In genomic region chr4:6283282-6283681, GRCh38 we compare ENCODE assay signal across 13 cellular contexts. TPM values are rescaled to one million over a fixed set of nuclear protein-coding genes. Genes with fewer than 3 reads are reported as not detected.
DNase-seq lines count a peak whose midpoint lies in the region; ATAC-seq and TF ChIP-seq lines count a peak whose summit lies in the region.
"Had no signal": no experiment of that assay in that cellular context is flagged by ENCODE, and none has a peak within 500 bp of the region (broad histone marks: within the 10 kb centered on the region; RNA-seq: fewer than 3 reads in every experiment).

No MANE protein-coding gene starts in this region.

- no peaks in the 10 kb centered on the region for H3K79me2 ChIP-seq in hepatocyte

- H4K20me1 ChIP-seq in hepatocyte (ENCODE audit: insufficient read depth, poor library complexity, severe bottlenecking), result no peaks in the 10 kb centered on the region

- no peaks in the 10 kb centered on the region for H3K9me2 ChIP-seq in hepatocyte (replicated peaks; ENCODE audit: insufficient read depth)

- WGBS in right cardiac atrium, result 88% methylated on average over 4 of the region's 4 CpGs
- 87% methylated on average over 4 of the region's 4 CpGs for WGBS in heart right ventricle, 2 donors
- WGBS in gastroesophageal sphincter (ENCODE audit: low coverage in 1 of 2), 2 donors, result 92% methylated on average over 2 of the region's 4 CpGs; no CpG with 5 or more reads in 1 of the 2 donors
- 65 to 73% (median 69%) methylated on average over 4 of the region's 4 CpGs for WGBS in spleen, 5 donors
- 97% methylated on average over 4 of the region's 4 CpGs for WGBS in hepatocyte (ENCODE audit: low lambda C conversion rate, missing lambda C conversion rate)

- intact Hi-C loops in right cardiac atrium (cut with DNase I), result no loop called here
- intact Hi-C loops in heart right ventricle (cut with DNase I), result no loop called here
- intact Hi-C loops in spleen (cut with DNase I; ENCODE audit: low total_unique reads), result no loop called here
- intact Hi-C loops in upper lobe of right lung (cut with DNase I), result no loop called here

- DNase-seq in right cardiac atrium (peak in 2 of 3 donors; percentile 27 to 52), heart right ventricle (no peak), spleen (no peak), upper lobe of right lung (no peak), hepatocyte (ENCODE audit: low spot score) (no peak)
- no peak for DNase-seq in activated effector memory CD4-positive, alpha-beta T cell treated with anti-CD3 and anti-CD28 coated beads, Interleukin-2, amount 50 U/mL, for 16 hours
- DNase-seq: CD4-positive, CD25-positive, alpha-beta regulatory T cell; DMS53; GM23248 had no signal

- no peak for TF ChIP-seq CTCF in heart right ventricle (IDR thresholded peaks at IDR 0.05)
- TF ChIP-seq CTCF in gastroesophageal sphincter (IDR thresholded peaks at IDR 0.05), result no peak
- no peak for TF ChIP-seq CTCF in spleen (IDR thresholded peaks at IDR 0.05 in 8 of 11, conservative IDR thresholded peaks at IDR 0.05 in 3 of 11)
- TF ChIP-seq CTCF in upper lobe of right lung (IDR thresholded peaks at IDR 0.05), result no peak
- no peak for TF ChIP-seq CTCF in hepatocyte (IDR thresholded peaks at IDR 0.05; ENCODE audit: poor library complexity)

- TF ChIP-seq EP300 in gastroesophageal sphincter (IDR thresholded peaks at IDR 0.05), result no peak

- H3K27me3 ChIP-seq in right cardiac atrium (ENCODE audit: control insufficient read depth, insufficient read depth) (no peaks in the 10 kb centered on the region), heart right ventricle (no peaks in the 10 kb centered on the region), gastroesophageal sphincter (no peaks in the 10 kb centered on the region), spleen (replicated peaks in 1 of 7) (no peaks in the 10 kb centered on the region), upper lobe of right lung (no peaks in the 10 kb centered on the region), hepatocyte (no peaks in the 10 kb centered on the region)

- H3K4me1 ChIP-seq in right cardiac atrium (ENCODE audit: control insufficient read depth, insufficient read depth, low read length) (peaks cover 16% of the 10 kb centered on the region), heart right ventricle (peaks cover 16 to 50% (median 37%) of the 10 kb centered on the region in 9 donors), gastroesophageal sphincter (peaks cover 4 to 54% (median 32%) of the 10 kb centered on the region in 3 donors), spleen (peaks cover 36 to 59% (median 51%) of the 10 kb centered on the region in 6 donors), upper lobe of right lung (peaks cover 33% of the 10 kb centered on the region), hepatocyte (ENCODE audit: insufficient read depth) (peaks cover 11% of the 10 kb centered on the region)

- H2AFZ ChIP-seq in hepatocyte, result no peak overlapping the region
- H2AFZ ChIP-seq: GM23248 had no signal

- H3K4me3 ChIP-seq in right cardiac atrium (ENCODE audit: low read length) (no peak overlapping the region), heart right ventricle (no peak overlapping the region), gastroesophageal sphincter (no peak overlapping the region), spleen (no peak overlapping the region), upper lobe of right lung (no peak overlapping the region), hepatocyte (no peak overlapping the region)
- H3K4me3 ChIP-seq: GM23248 had no signal

- TF ChIP-seq POLR2A in gastroesophageal sphincter (IDR thresholded peaks at IDR 0.05) (no peak), spleen (IDR thresholded peaks at IDR 0.05) (no peak)

- no peak overlapping the region for H3K4me2 ChIP-seq in hepatocyte

- ATAC-seq in right cardiac atrium (no peak), heart right ventricle (no peak), gastroesophageal sphincter (no peak), upper lobe of right lung (no peak), GM21526 (IDR thresholded peaks at IDR 0.05; ENCODE audit: low FRiP score, unreplicated experiment) (no peak)
- ATAC-seq: HCT116 had no signal

- H3K27ac ChIP-seq in right cardiac atrium (ENCODE audit: low read length), result no peak overlapping the region
- no peak overlapping the region for H3K27ac ChIP-seq in heart right ventricle
- H3K27ac ChIP-seq in gastroesophageal sphincter, result peak overlapping the region in 3 of 4 donors; percentile 92 to 97 (median 95)
- peak overlapping the region in 6 of 8 donors; percentile 15 to 84 (median 69) for H3K27ac ChIP-seq in spleen
- peak overlapping the region; percentile 25 for H3K27ac ChIP-seq in upper lobe of right lung
- H3K27ac ChIP-seq in hepatocyte, result no peak overlapping the region
- H3K27ac ChIP-seq: 22Rv1, GM23248 had no signal

- H3K36me3 ChIP-seq in heart right ventricle (peaks cover 0 to 73% (median 9%) of the 10 kb centered on the region in 9 donors), gastroesophageal sphincter (peaks cover 0 to 81% of the 10 kb centered on the region in 2 donors), spleen (peaks cover 0 to 37% (median 9%) of the 10 kb centered on the region in 6 donors), upper lobe of right lung (peaks cover 16% of the 10 kb centered on the region), hepatocyte (replicated peaks; ENCODE audit: insufficient read depth, low read depth) (no peaks in the 10 kb centered on the region)

- H3K9me3 ChIP-seq in right cardiac atrium (ENCODE audit: control insufficient read depth, low read length) (no peaks in the 10 kb centered on the region), heart right ventricle (no peaks in the 10 kb centered on the region), gastroesophageal sphincter (no peaks in the 10 kb centered on the region), spleen (no peaks in the 10 kb centered on the region), upper lobe of right lung (no peaks in the 10 kb centered on the region), hepatocyte (ENCODE audit: low read depth) (no peaks in the 10 kb centered on the region)

RNA-seq across cellular contexts. Expression of gene WFS1, which starts 13.6 kb away (rescaled TPM):
- total RNA-seq in right cardiac atrium (10 to 100 TPM; 47.9 to 76.6 (median 60.7) TPM), heart right ventricle (100 to 1,000 TPM in 3 of 10 donors, 10 to 100 TPM in 7; 53.3 to 119 (median 78.3) TPM), gastroesophageal sphincter (100 to 1,000 TPM in 2 of 4 donors, 10 to 100 TPM in 2; 95.7 to 137 (median 101) TPM), spleen (10 to 100 TPM; 23.8 to 62.2 (median 54.8) TPM), upper lobe of right lung (110 TPM), hepatocyte (32.5 and 43.1 TPM in 2 replicates)
- polyA plus RNA-seq in right cardiac atrium (53.3 TPM), heart right ventricle (10 to 100 TPM; 35.0 to 58.7 TPM), spleen (10 to 100 TPM in 1 of 3 donors, 1 to 10 TPM in 2; 4.9 to 10.4 (median 8.0) TPM), hepatocyte (36.1 and 44.4 TPM in 2 replicates)

Comparison
In these comparisons a context has a peak if more than half of its experiments do, and no peak if none do; other contexts are left out.
1. DNase-seq: peak in right cardiac atrium (2 of 3); none in heart right ventricle (0 of 2), spleen (single experiment), upper lobe of right lung (single experiment), hepatocyte (single experiment) and activated effector memory CD4-positive, alpha-beta T cell treated with anti-CD3 and anti-CD28 coated beads, Interleukin-2, amount 50 U/mL, for 16 hours (single experiment).
2. H3K27ac ChIP-seq: peak in gastroesophageal sphincter (3 of 4), spleen (6 of 8) and upper lobe of right lung (single experiment); none in right cardiac atrium (single experiment), heart right ventricle (0 of 10) and hepatocyte (single experiment).